In the genomic region with DNA sequence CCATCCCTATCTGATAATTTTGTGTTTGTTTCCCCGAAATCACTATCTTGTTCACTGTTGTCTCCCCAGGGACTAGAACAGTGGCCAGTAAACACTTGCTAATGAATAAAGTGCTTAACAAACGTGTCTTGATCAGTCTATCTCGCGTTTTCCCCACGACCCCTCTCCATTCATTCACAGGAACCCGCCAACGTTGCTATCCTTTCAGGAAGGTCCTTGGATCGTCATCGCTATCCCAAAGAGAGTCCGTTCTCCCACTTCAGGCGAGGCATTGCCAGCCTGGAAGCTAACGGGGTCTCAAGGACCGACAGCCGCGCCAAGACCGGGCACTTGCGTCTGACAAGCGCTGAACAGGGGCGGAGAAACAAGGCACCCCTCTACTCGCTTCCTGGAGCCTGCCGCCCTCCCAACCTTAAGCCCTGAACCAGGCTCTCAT, we compare ENCODE assay signal across 9 cellular contexts. TPM values are rescaled to one million over a fixed set of nuclear protein-coding genes. Genes with fewer than 3 reads are reported as not detected.
DNase-seq lines count a peak whose midpoint lies in the region; TF ChIP-seq lines count a peak whose summit lies in the region.
"Had no signal": no experiment of that assay in that cellular context is flagged by ENCODE, and none has a peak within 500 bp of the region (broad histone marks: within the 10 kb centered on the region; RNA-seq: fewer than 3 reads in every experiment).

No MANE protein-coding gene starts in this region.

- intact Hi-C loops in posterior vena cava (cut with DNase I): no loop called here

- H3K27me3 Mint-ChIP-seq in CD8-positive, alpha-beta memory T cell: no peaks in the 10 kb centered on the region

- peaks cover 41 to 64% (median 61%) of the 10 kb centered on the region in 3 donors for H3K4me1 Mint-ChIP-seq in CD8-positive, alpha-beta memory T cell

- no peak for DNase-seq in CD8-positive, alpha-beta memory T cell
- DNase-seq in H4 (ENCODE audit: low spot score): peak; percentile 9
- no peak for DNase-seq in RWPE1 (ENCODE audit: low spot score)
- DNase-seq in hepatocyte (ENCODE audit: low spot score): no peak
- DNase-seq in substantia nigra (lab: John Stamatoyannopoulos, UW): no peak
- no peak for DNase-seq in hypothalamus (lab: John Stamatoyannopoulos, UW)
- no peak for DNase-seq in GM03348 (ENCODE audit: low spot score)
- DNase-seq in posterior vena cava (ENCODE audit: low spot score): no peak

- H3K4me2 ChIP-seq in hepatocyte: peak overlapping the region; percentile 93

- H3K36me3 Mint-ChIP-seq in CD8-positive, alpha-beta memory T cell: peaks cover 0 to 33% (median 6%) of the 10 kb centered on the region in 3 donors

- no peaks in the 10 kb centered on the region for H3K9me3 ChIP-seq in CD8-positive, alpha-beta memory T cell (ENCODE audit: low read length)
- no peaks in the 10 kb centered on the region for H3K9me3 ChIP-seq in hepatocyte (ENCODE audit: low read depth)

- no peaks in the 10 kb centered on the region for H3K27me3 ChIP-seq in CD8-positive, alpha-beta memory T cell (ENCODE audit: insufficient read depth, low read length, poor library complexity, severe bottlenecking)
- H3K27me3 ChIP-seq in hepatocyte: no peaks in the 10 kb centered on the region

- no peaks in the 10 kb centered on the region for H3K36me3 ChIP-seq in CD8-positive, alpha-beta memory T cell (ENCODE audit: insufficient read depth, low read length)
- H3K36me3 ChIP-seq in hepatocyte (replicated peaks; ENCODE audit: insufficient read depth, low read depth): no peaks in the 10 kb centered on the region

- no peaks in the 10 kb centered on the region for H3K9me2 ChIP-seq in hepatocyte (replicated peaks; ENCODE audit: insufficient read depth)

- no peak overlapping the region for H3K27ac Mint-ChIP-seq in CD8-positive, alpha-beta memory T cell
- H3K27ac Mint-ChIP-seq: nephron had no signal

- no peak overlapping the region for H3K4me3 Mint-ChIP-seq in CD8-positive, alpha-beta memory T cell
- H3K4me3 Mint-ChIP-seq: nephron had no signal

- peak overlapping the region; percentile 87 for H3K27ac ChIP-seq in CD8-positive, alpha-beta memory T cell (ENCODE audit: low read depth, low read length)
- peak overlapping the region; percentile 85 for H3K27ac ChIP-seq in RWPE1
- peak overlapping the region; percentile 53 for H3K27ac ChIP-seq in hepatocyte
- H3K27ac ChIP-seq in substantia nigra (ENCODE audit: low read depth, low read length, poor library complexity, severe bottlenecking): peak overlapping the region; percentile 80

- H2AFZ ChIP-seq in hepatocyte: peak overlapping the region; percentile 20

- WGBS in hepatocyte (ENCODE audit: low lambda C conversion rate, missing lambda C conversion rate): 1% methylated on average over 21 of the region's 21 CpGs

- H3K9me3 Mint-ChIP-seq in CD8-positive, alpha-beta memory T cell: no peaks in the 10 kb centered on the region
- H3K9me3 Mint-ChIP-seq: nephron had no signal

- POLR2A ChIA-PET in CD8-positive, alpha-beta memory T cell (lab: Charles Lee): no interaction called here
- POLR2A ChIA-PET in RWPE1 (lab: Yijun Ruan, JAX; ENCODE audit: low non-redundant PET): no interaction called here

- CTCF ChIA-PET in CD8-positive, alpha-beta memory T cell (lab: Charles Lee): interaction anchor here (0.7 to 4.3 kb wide), 5 partner anchors 24 to 272 kb away, joined by 3 to 24 read pairs (median 4); a partner anchor contains a TSS
- CTCF ChIA-PET in RWPE1 (lab: Yijun Ruan, JAX): interaction anchor here (0.6 to 1.3 kb wide), 2 partner anchors 252 to 263 kb away, joined by 3 to 8 read pairs; no protein-coding TSS in a partner anchor

- H3K4me1 ChIP-seq in CD8-positive, alpha-beta memory T cell (ENCODE audit: insufficient read depth, low read length): peaks cover 67% of the 10 kb centered on the region
- H3K4me1 ChIP-seq in hepatocyte (ENCODE audit: insufficient read depth): peaks cover 7% of the 10 kb centered on the region

- peak overlapping the region; percentile 96 for H3K4me3 ChIP-seq in CD8-positive, alpha-beta memory T cell (ENCODE audit: low read length)
- peak overlapping the region; percentile 53 for H3K4me3 ChIP-seq in hepatocyte

- TF ChIP-seq CTCF in RWPE1 (conservative IDR thresholded peaks at IDR 0.05; ENCODE audit: low read depth): no peak
- no peak for TF ChIP-seq CTCF in hepatocyte (IDR thresholded peaks at IDR 0.05; ENCODE audit: poor library complexity)

- H4K20me1 ChIP-seq in hepatocyte (ENCODE audit: insufficient read depth, poor library complexity, severe bottlenecking): no peaks in the 10 kb centered on the region

- H3K79me2 ChIP-seq in hepatocyte: peaks cover 85% of the 10 kb centered on the region

RNA-seq across cellular contexts. Expression of a gene that starts 0.3 kb away (rescaled TPM):
- 10 to 100 TPM; 29.6 to 31.0 TPM for total RNA-seq in CD8-positive, alpha-beta memory T cell
- 46.1 TPM for polyA plus RNA-seq in CD8-positive, alpha-beta memory T cell
- total RNA-seq in H4 (2014; rRNA removed; shearing (Covaris generic)): 4.4 and 14.4 TPM in 2 replicates
- total RNA-seq in hepatocyte (26.3 and 38.0 TPM in 2 replicates), posterior vena cava (10 to 100 TPM in 1 of 2 donors, 1 to 10 TPM in 1; 8.3 to 11.9 TPM)
- 3.2 and 8.1 TPM in 2 replicates for polyA plus RNA-seq in hepatocyte

RNA-seq across cellular contexts. Expression of a gene that starts 0.7 kb away (rescaled TPM):
- 10 to 100 TPM; 14.9 to 16.0 TPM for total RNA-seq in CD8-positive, alpha-beta memory T cell
- polyA plus RNA-seq in CD8-positive, alpha-beta memory T cell: 11.2 TPM
- total RNA-seq in H4 (2014; rRNA removed; shearing (Covaris generic)): 8.9 and 12.4 TPM in 2 replicates
- 13.7 and 17.5 TPM in 2 replicates for total RNA-seq in hepatocyte
- 8.5 and 10.3 TPM in 2 replicates for polyA plus RNA-seq in hepatocyte
- total RNA-seq in posterior vena cava: 10 to 100 TPM in 1 of 2 donors, 1 to 10 TPM in 1; 8.8 to 10.2 TPM
